ENCODE assay signal across 8 cellular contexts in the genomic region with DNA sequence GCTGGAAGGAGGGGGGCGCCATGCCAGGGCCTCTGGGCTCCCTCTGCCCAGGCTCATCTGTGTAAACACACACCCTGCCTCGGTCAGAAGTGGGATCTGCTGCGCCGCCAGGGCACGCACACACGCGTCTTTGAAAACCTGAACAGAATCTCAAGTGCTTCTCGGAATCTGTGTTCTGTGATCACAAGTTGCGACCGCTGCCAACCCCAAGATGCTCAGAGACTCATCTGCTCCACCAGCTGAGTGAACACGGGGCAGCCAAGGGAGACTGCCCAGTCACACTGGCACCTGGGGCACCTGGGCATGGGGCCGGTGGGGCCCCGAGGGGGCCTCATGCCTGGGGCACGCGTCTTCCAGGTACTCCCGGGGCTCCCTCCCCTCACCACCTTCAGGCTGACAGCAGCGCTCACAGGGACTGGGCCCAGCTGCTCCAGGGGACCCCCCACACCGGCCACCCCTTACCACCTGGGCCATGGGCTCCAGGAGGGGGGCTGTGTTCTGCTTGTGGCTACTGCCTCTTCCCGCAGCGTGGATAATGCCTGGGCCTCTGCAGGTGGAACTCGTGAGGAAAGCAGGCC. TPM values are rescaled to one million over a fixed set of nuclear protein-coding genes. Genes with fewer than 3 reads are reported as not detected.
DNase-seq lines count a peak whose midpoint lies in the region; ATAC-seq and TF ChIP-seq lines count a peak whose summit lies in the region.

No MANE protein-coding gene starts in this region.

- H3K36me3 Mint-ChIP-seq in activated CD8-positive, alpha-beta memory T cell treated with anti-CD3 and anti-CD28 coated beads, Interleukin-2, amount 10 ng/mL, durations not matched to agents 7 days and 5 days = peaks cover 23% of the 10 kb centered on the region
- peaks cover 56% of the 10 kb centered on the region for H3K36me3 Mint-ChIP-seq in activated B cell treated with CpG ODN at 0.5 μM for 24 hours (ENCODE audit: low read depth)
- peaks cover 42% of the 10 kb centered on the region for H3K36me3 Mint-ChIP-seq in memory B cell

- TF ChIP-seq CTCF in activated B cell treated with CpG ODN at 0.5 μM for 24 hours (IDR thresholded peaks at IDR 0.05) (no peak), thyroid gland (IDR thresholded peaks at IDR 0.05) (peak in 1 of 6 experiments; percentile 45)

- TF ChIP-seq POLR2A in thyroid gland (IDR thresholded peaks at IDR 0.05) = no peak

- POLR2A ChIA-PET in activated B cell treated with CpG ODN at 0.5 μM for 24 hours (lab: Charles Lee) = interaction anchor here (0.5 to 5.9 kb wide), 16 partner anchors 9 to 137 kb away, joined by 3 to 223 read pairs (median 12); a partner anchor contains a TSS

- H3K27me3 ChIP-seq in thyroid gland = no peaks in the 10 kb centered on the region

- WGBS in thyroid gland, 2 donors = 34 to 75% methylated on average over 7 to 19 of the region's 21 CpGs

- no peak for DNase-seq in activated CD8-positive, alpha-beta memory T cell treated with anti-CD3 and anti-CD28 coated beads, Interleukin-2, amount 10 ng/mL, durations not matched to agents 7 days and 5 days
- DNase-seq in activated CD8-positive, alpha-beta memory T cell treated with anti-CD3 and anti-CD28 coated beads for 24 hours = no peak
- peak; percentile 39 for DNase-seq in activated B cell treated with CpG ODN at 0.5 μM for 24 hours
- no peak for DNase-seq in memory B cell (ENCODE audit: low spot score in 2 of 2)
- DNase-seq in thyroid gland = peak; percentile 91 to 93
- no peak for DNase-seq in LoVo (ENCODE audit: low spot score)
- no peak for DNase-seq in NOMO-1 treated with dmso at 0.1 percent for 144 hours (lab: John Stamatoyannopoulos, UW; ENCODE audit: unreplicated experiment)

- CTCF ChIA-PET in activated CD8-positive, alpha-beta memory T cell treated with anti-CD3 and anti-CD28 coated beads, Interleukin-2, amount 10 ng/mL, durations not matched to agents 7 days and 5 days (lab: Charles Lee) = interaction anchor here (1.1 to 5.3 kb wide), 17 partner anchors 12 to 342 kb away, joined by 3 to 137 read pairs (median 12); a partner anchor contains a TSS
- CTCF ChIA-PET in activated B cell treated with CpG ODN at 0.5 μM for 24 hours (lab: Charles Lee) = interaction anchor here (1.0 to 4.4 kb wide), 19 partner anchors 11 to 198 kb away, joined by 3 to 69 read pairs (median 12); a partner anchor contains a TSS

- H3K27ac ChIP-seq in thyroid gland = peak overlapping the region; percentile 30 to 93 (median 90)

- peak overlapping the region; percentile 73 for H3K27ac Mint-ChIP-seq in activated CD8-positive, alpha-beta memory T cell treated with anti-CD3 and anti-CD28 coated beads, Interleukin-2, amount 10 ng/mL, durations not matched to agents 7 days and 5 days
- H3K27ac Mint-ChIP-seq in activated B cell treated with CpG ODN at 0.5 μM for 24 hours (peak overlapping the region; percentile 94), memory B cell (peak overlapping the region; percentile 97)

- intact Hi-C loops in activated B cell treated with CpG ODN at 0.5 μM for 24 hours (cut with micrococcal nuclease) (loop anchor here (1.0 to 2.0 kb wide), 9 partner anchors 12 to 199 kb away; a partner anchor contains a TSS), thyroid gland (cut with DNase I) (loop anchor here (2.0 to 5.0 kb wide), 2 partner anchors 56 to 137 kb away; no protein-coding TSS in a partner anchor)

- H3K9me3 ChIP-seq in thyroid gland = no peaks in the 10 kb centered on the region

- peaks cover 27% of the 10 kb centered on the region for H3K4me1 Mint-ChIP-seq in activated CD8-positive, alpha-beta memory T cell treated with anti-CD3 and anti-CD28 coated beads, Interleukin-2, amount 10 ng/mL, durations not matched to agents 7 days and 5 days
- H3K4me1 Mint-ChIP-seq in activated B cell treated with CpG ODN at 0.5 μM for 24 hours (peaks cover 74% of the 10 kb centered on the region), memory B cell (peaks cover 37% of the 10 kb centered on the region)

- no peak overlapping the region for H3K4me3 Mint-ChIP-seq in activated CD8-positive, alpha-beta memory T cell treated with anti-CD3 and anti-CD28 coated beads, Interleukin-2, amount 10 ng/mL, durations not matched to agents 7 days and 5 days
- H3K4me3 Mint-ChIP-seq in activated B cell treated with CpG ODN at 0.5 μM for 24 hours (peak overlapping the region; percentile 57), memory B cell (peak overlapping the region; percentile 46)

- peaks cover 0 to 4% of the 10 kb centered on the region in 2 donors for H3K36me3 ChIP-seq in thyroid gland

- H3K4me1 ChIP-seq in thyroid gland = peaks cover 28 to 52% of the 10 kb centered on the region in 2 donors

- H3K4me3 ChIP-seq in thyroid gland (replicated peaks in 1 of 3) = no peak overlapping the region

- H3K9me3 Mint-ChIP-seq in activated CD8-positive, alpha-beta memory T cell treated with anti-CD3 and anti-CD28 coated beads, Interleukin-2, amount 10 ng/mL, durations not matched to agents 7 days and 5 days (ENCODE audit: low read depth) = no peaks in the 10 kb centered on the region
- H3K9me3 Mint-ChIP-seq in activated B cell treated with CpG ODN at 0.5 μM for 24 hours (peaks cover 10% of the 10 kb centered on the region), memory B cell (peaks cover 9% of the 10 kb centered on the region)

- H3K27me3 Mint-ChIP-seq in activated CD8-positive, alpha-beta memory T cell treated with anti-CD3 and anti-CD28 coated beads, Interleukin-2, amount 10 ng/mL, durations not matched to agents 7 days and 5 days = no peaks in the 10 kb centered on the region
- H3K27me3 Mint-ChIP-seq in activated B cell treated with CpG ODN at 0.5 μM for 24 hours (no peaks in the 10 kb centered on the region), memory B cell (no peaks in the 10 kb centered on the region)

- no peak for ATAC-seq in activated CD8-positive, alpha-beta memory T cell treated with anti-CD3 and anti-CD28 coated beads, Interleukin-2, amount 10 ng/mL, durations not matched to agents 7 days and 5 days
- peak; percentile 56 for ATAC-seq in activated B cell treated with CpG ODN at 0.5 μM for 24 hours (ENCODE audit: low read depth)
- ATAC-seq in memory B cell (ENCODE audit: low read depth) = peak; percentile 20
- no peak for ATAC-seq in GM19035 (IDR thresholded peaks at IDR 0.05; ENCODE audit: unreplicated experiment)

RNA-seq across cellular contexts. Expression of a gene that starts 59.0 kb away (rescaled TPM):
- total RNA-seq in activated CD8-positive, alpha-beta memory T cell treated with anti-CD3 and anti-CD28 coated beads, Interleukin-2, amount 10 ng/mL, durations not matched to agents 7 days and 5 days = 100 to 1,000 TPM in 1 of 2 experiments, 10 to 100 TPM in 1; 62.1 to 124 TPM
- total RNA-seq in activated B cell treated with CpG ODN at 0.5 μM for 24 hours (76.8 and 87.6 TPM in 2 replicates), thyroid gland (10 to 100 TPM in 3 of 4 donors, 1 to 10 TPM in 1; 9.1 to 15.9 (median 14.0) TPM)

Comparison
In these comparisons a context has a peak if more than half of its experiments do, and no peak if none do; other contexts are left out.
1. ATAC-seq: peak in activated B cell treated with CpG ODN at 0.5 μM for 24 hours (single experiment) and memory B cell (single experiment); none in activated CD8-positive, alpha-beta memory T cell treated with anti-CD3 and anti-CD28 coated beads, Interleukin-2, amount 10 ng/mL, durations not matched to agents 7 days and 5 days (single experiment) and GM19035 (single experiment).
2. DNase-seq: peak in activated B cell treated with CpG ODN at 0.5 μM for 24 hours (single experiment) and thyroid gland (2 of 2); none in activated CD8-positive, alpha-beta memory T cell treated with anti-CD3 and anti-CD28 coated beads, Interleukin-2, amount 10 ng/mL, durations not matched to agents 7 days and 5 days (single experiment), activated CD8-positive, alpha-beta memory T cell treated with anti-CD3 and anti-CD28 coated beads for 24 hours (single experiment), memory B cell (0 of 2), LoVo (single experiment) and NOMO-1 treated with dmso at 0.1 percent for 144 hours (single experiment).
3. Peak in every context shown above with its lines, with median percentiles within 50 percentile points of each other: H3K27ac Mint-ChIP-seq.